15 cellular contexts compared by ENCODE assay signal in genomic region chr4:156322592-156322991, GRCh38.
A peak's percentile ranks its signal among the peaks of the same experiment; 100 is the strongest.
DNase-seq lines count a peak whose midpoint lies in the region; ATAC-seq and TF ChIP-seq lines count a peak whose summit lies in the region.
"Had no signal": no experiment of that assay in that cellular context is flagged by ENCODE, and none has a peak within 500 bp of the region (broad histone marks: within the 10 kb centered on the region; RNA-seq: fewer than 3 reads in every experiment).

No MANE protein-coding gene starts in this region.

- no peak for TF ChIP-seq CTCF in brain microvascular endothelial cell (IDR thresholded peaks at IDR 0.05; ENCODE audit: low read depth, low read length, missing control alignments)

- DNase-seq in ACHN (peak; percentile 59), HPDE6-E6E7 (ENCODE audit: extremely low spot score) (peak; percentile 25), brain microvascular endothelial cell (peak; percentile 68), iris pigment epithelial cell (ENCODE audit: low read depth) (peak; percentile 87), DMS114 treated with DMSO at 0.1 percent for 48 hours (lab: John Stamatoyannopoulos, UW; ENCODE audit: unreplicated experiment) (no peak), NCI-H128 (lab: John Stamatoyannopoulos, UW; ENCODE audit: unreplicated experiment) (no peak)
- no peak for DNase-seq in stimulated activated CD4-positive, alpha-beta T cell treated with anti-CD3 and anti-CD28 coated beads, Interleukin-12 subunit alpha, Interleukin-12 subunit beta, amount 100 ng/mL, for 4 hours
- DNase-seq: activated naive CD4-positive, alpha-beta T cell; DMS153; left colon; NCI-H1417; NCI-H510A; upper lobe of left lung had no signal

- no peak for ATAC-seq in HG02623 (IDR thresholded peaks at IDR 0.05; ENCODE audit: unreplicated experiment)
- ATAC-seq: left colon; natural killer cell treated with Interleukin-12 subunit alpha and Interleukin-12 subunit beta and Interleukin-15 and Interleukin-18, amount 100 ng/mL, for 72 hours had no signal

- H3K36me3 ChIP-seq in brain microvascular endothelial cell (replicated peaks): no peaks in the 10 kb centered on the region
- H3K36me3 ChIP-seq: upper lobe of left lung had no signal

- H3K27ac ChIP-seq in brain microvascular endothelial cell: peak overlapping the region; percentile 82
- H3K27ac ChIP-seq: upper lobe of left lung had no signal

- no peak overlapping the region for H3K4me3 ChIP-seq in brain microvascular endothelial cell (ENCODE audit: low read depth, low read length)
- H3K4me3 ChIP-seq: upper lobe of left lung had no signal

- in situ Hi-C loops in ACHN (cut with HindIII; ENCODE audit: low pct_ligation_motif_present, low pct_unique_long_range_greater_than_20kb, low sequenced_read_pairs) (no loop called here), brain microvascular endothelial cell (cut with HindIII; ENCODE audit: low pct_ligation_motif_present, low sequenced_read_pairs) (no loop called here)

- no peaks in the 10 kb centered on the region for H3K27me3 ChIP-seq in brain microvascular endothelial cell (replicated peaks)
- H3K27me3 ChIP-seq: upper lobe of left lung had no signal

Comparison
In these comparisons a context has a peak if more than half of its experiments do, and no peak if none do; other contexts are left out.
1. DNase-seq: peak in ACHN (single experiment), HPDE6-E6E7 (single experiment), brain microvascular endothelial cell (single experiment) and iris pigment epithelial cell (single experiment); none in DMS114 treated with DMSO at 0.1 percent for 48 hours (single experiment), stimulated activated CD4-positive, alpha-beta T cell treated with anti-CD3 and anti-CD28 coated beads, Interleukin-12 subunit alpha, Interleukin-12 subunit beta, amount 100 ng/mL, for 4 hours (single experiment) and NCI-H128 (single experiment).